In genomic region chr22:19169002-19169946, GRCh38 we compare ENCODE assay signal across 9 cellular contexts. TPM values are rescaled to one million over a fixed set of nuclear protein-coding genes. Genes with fewer than 3 reads are reported as not detected.
DNase-seq lines count a peak whose midpoint lies in the region; ATAC-seq and TF ChIP-seq lines count a peak whose summit lies in the region.
"Had no signal": no experiment of that assay in that cellular context is flagged by ENCODE, and none has a peak within 500 bp of the region (broad histone marks: within the 10 kb centered on the region; RNA-seq: fewer than 3 reads in every experiment).

No MANE protein-coding gene starts in this region.

- H3K18ac ChIP-seq in IMR-90 (ENCODE audit: low read depth, low read length) = no peak overlapping the region

- peaks cover 27% of the 10 kb centered on the region for H3F3A ChIP-seq in neural progenitor cell (ENCODE audit: low read depth)
- peaks cover 13% of the 10 kb centered on the region; the same call in 1 of the 2 replicates for H3F3A ChIP-seq in PC-9 (ENCODE audit: insufficient read depth, low read depth)

- peaks cover 0 to 11% of the 10 kb centered on the region in 2 donors for H3K36me3 Mint-ChIP-seq in CD4-positive, alpha-beta memory T cell
- H3K36me3 Mint-ChIP-seq in neural progenitor cell = peaks cover 4% of the 10 kb centered on the region

- no peak for TF ChIP-seq POLR2A in IMR-90 (IDR thresholded peaks at IDR 0.05; ENCODE audit: low read depth, low read length)

- peaks cover 25 to 30% of the 10 kb centered on the region in 2 donors for H3K27me3 Mint-ChIP-seq in CD4-positive, alpha-beta memory T cell
- H3K27me3 Mint-ChIP-seq in neural progenitor cell (ENCODE audit: insufficient read depth, low read depth) = peaks cover 38% of the 10 kb centered on the region

- no peak for TF ChIP-seq RAD21 in IMR-90 (IDR thresholded peaks at IDR 0.05; ENCODE audit: low read length)

- H3K79me1 ChIP-seq in IMR-90 (ENCODE audit: low read depth in 1 of 2, low read length in 2 of 2) = peaks cover 12 to 38% of the 10 kb centered on the region in 2 experiments

- no peak overlapping the region for H3K9ac ChIP-seq in IMR-90 (ENCODE audit: low read depth, low read length)
- no peak overlapping the region for H3K9ac ChIP-seq in neural progenitor cell

- no peak overlapping the region for H2AK5ac ChIP-seq in IMR-90 (ENCODE audit: low read depth, low read length)

- no peak overlapping the region for H3K27ac ChIP-seq in CD4-positive, alpha-beta memory T cell (ENCODE audit: low read depth, low read length)
- H3K27ac ChIP-seq in IMR-90 (ENCODE audit: insufficient read depth, low read length) (no peak overlapping the region), neural progenitor cell (no peak overlapping the region), PC-9 (no peak overlapping the region)

- no peak overlapping the region for H3K14ac ChIP-seq in IMR-90 (replicated peaks; ENCODE audit: low read depth, low read length)

- no peak overlapping the region for H2BK20ac ChIP-seq in IMR-90 (ENCODE audit: low read depth, low read length)

- H4K5ac ChIP-seq in IMR-90 (ENCODE audit: low read depth, low read length) = no peak overlapping the region; the same call in 1 of the 2 replicates

- H4K20me1 ChIP-seq in IMR-90 (ENCODE audit: insufficient read depth, low read length) (no peaks in the 10 kb centered on the region; the same call in 1 of the 2 replicates), neural progenitor cell (ENCODE audit: low read depth) (peaks cover 59% of the 10 kb centered on the region), PC-9 (ENCODE audit: insufficient read depth) (peaks cover 21% of the 10 kb centered on the region)

- H3K9me3 Mint-ChIP-seq in CD4-positive, alpha-beta memory T cell = peaks cover 0 to 3% (median 0%) of the 10 kb centered on the region in 8 donors
- H3K9me3 Mint-ChIP-seq in neural progenitor cell = peaks cover 2% of the 10 kb centered on the region

- WGBS in IMR-90 (ENCODE audit: extremely low coverage in 2 of 2, insufficient read length in 1 of 2), 2 experiments = 13% methylated on average over 10 of the region's 58 CpGs; no CpG with 5 or more reads in 1 of the 2 experiments

- peaks cover 21% of the 10 kb centered on the region for H3K79me2 ChIP-seq in neural progenitor cell (ENCODE audit: low read depth)
- H3K79me2 ChIP-seq in PC-9 (ENCODE audit: low read depth) = peaks cover 32% of the 10 kb centered on the region

- H3K56ac ChIP-seq in IMR-90 (ENCODE audit: extremely low read depth, insufficient read depth, low read length) = no peak overlapping the region

- no peak overlapping the region for H4K91ac ChIP-seq in IMR-90 (ENCODE audit: insufficient read depth, low read depth, low read length)

- peak overlapping the region in 4 of 7 donors; percentile 24 to 54 (median 48) for H3K27ac Mint-ChIP-seq in CD4-positive, alpha-beta memory T cell
- H3K27ac Mint-ChIP-seq in neural progenitor cell = peak overlapping the region; percentile 57

- H4K8ac ChIP-seq in IMR-90 (ENCODE audit: low read depth in 2 of 2, low read length in 2 of 2) = peak overlapping the region in 1 of 2 experiments; percentile 60; a peak in 1 of 4 replicates

- CTCF ChIA-PET in CD4-positive, alpha-beta memory T cell (lab: Charles Lee; ENCODE audit: partially characterized antibody) = no interaction called here
- CTCF ChIA-PET in IMR-90 (lab: Yijun Ruan, JAX) = no interaction called here
- CTCF ChIA-PET in PC-9 (lab: Charles Lee) = no interaction called here

- H2AK9ac ChIP-seq in IMR-90 (replicated peaks; ENCODE audit: low read depth, low read length, poor library complexity) = peak overlapping the region; percentile 42

- H3K9me3 ChIP-seq in CD4-positive, alpha-beta memory T cell (ENCODE audit: control insufficient read depth in 1 of 2, low read length in 2 of 2) = no peaks in the 10 kb centered on the region
- H3K9me3 ChIP-seq in IMR-90 (ENCODE audit: control insufficient read depth, insufficient read depth, low read length) (no peaks in the 10 kb centered on the region), neural progenitor cell (ENCODE audit: low read depth) (no peaks in the 10 kb centered on the region), PC-9 (ENCODE audit: insufficient read depth, low read depth) (no peaks in the 10 kb centered on the region)

- peak overlapping the region; percentile 39 to 84 (median 72) for H3K4me3 Mint-ChIP-seq in CD4-positive, alpha-beta memory T cell
- H3K4me3 Mint-ChIP-seq in neural progenitor cell = peak overlapping the region; percentile 95

- peaks cover 29% of the 10 kb centered on the region for H3K27me3 ChIP-seq in CD4-positive, alpha-beta memory T cell (ENCODE audit: insufficient read depth, low read length)
- H3K27me3 ChIP-seq in IMR-90 (ENCODE audit: control insufficient read depth, insufficient read depth, low read length) (peaks cover 33% of the 10 kb centered on the region), neural progenitor cell (peaks cover 71% of the 10 kb centered on the region), PC-9 (ENCODE audit: insufficient read depth, low read depth) (peaks cover 23% of the 10 kb centered on the region)

- H2BK15ac ChIP-seq in IMR-90 (ENCODE audit: low read depth, low read length) = no peak overlapping the region

- peaks cover 19 to 50% (median 32%) of the 10 kb centered on the region in 4 donors for H3K4me1 Mint-ChIP-seq in CD4-positive, alpha-beta memory T cell
- peaks cover 24% of the 10 kb centered on the region for H3K4me1 Mint-ChIP-seq in neural progenitor cell

- H3K4me1 ChIP-seq in CD4-positive, alpha-beta memory T cell (ENCODE audit: insufficient read depth, low read length) = peaks cover 40% of the 10 kb centered on the region
- H3K4me1 ChIP-seq in IMR-90 (ENCODE audit: control insufficient read depth, insufficient read depth, low read length) (peaks cover 19% of the 10 kb centered on the region), neural progenitor cell (peaks cover 20% of the 10 kb centered on the region), PC-9 (replicated peaks; ENCODE audit: insufficient read depth) (peaks cover 16% of the 10 kb centered on the region)

- no peaks in the 10 kb centered on the region for H3K9me2 ChIP-seq in PC-9 (ENCODE audit: insufficient read depth)

- peak overlapping the region; percentile 72 for H3K4me2 ChIP-seq in IMR-90 (ENCODE audit: low read depth, low read length)
- peak overlapping the region; percentile 65 for H3K4me2 ChIP-seq in neural progenitor cell
- H3K4me2 ChIP-seq in PC-9 = no peak overlapping the region

- TF ChIP-seq CTCF in IMR-90 (conservative IDR thresholded peaks at IDR 0.05; ENCODE audit: low read depth, low read length) (no peak), neural progenitor cell (IDR thresholded peaks at IDR 0.05) (no peak), PC-9 (conservative IDR thresholded peaks at IDR 0.05) (no peak)

- dilution Hi-C loops in IMR-90 (cut with HindIII; ENCODE audit: low sequenced_read_pairs, unreplicated experiment) = no loop called here

- no peaks in the 10 kb centered on the region for H3K36me3 ChIP-seq in CD4-positive, alpha-beta memory T cell (ENCODE audit: insufficient read depth, low read length)
- H3K36me3 ChIP-seq in IMR-90 (ENCODE audit: control insufficient read depth, insufficient read depth, low read length) (no peaks in the 10 kb centered on the region), neural progenitor cell (no peaks in the 10 kb centered on the region), PC-9 (ENCODE audit: low read depth) (no peaks in the 10 kb centered on the region)

- intact Hi-C loops in CD4-positive, alpha-beta memory T cell (cut with micrococcal nuclease) = no loop called here
- intact Hi-C loops in IMR-90 (cut with micrococcal nuclease) = no loop called here
- intact Hi-C loops in PC-9 (cut with micrococcal nuclease; ENCODE audit: unreplicated experiment) = no loop called here

- ATAC-seq in IMR-90 (ENCODE audit: low read depth) (no peak), GM19023 (IDR thresholded peaks at IDR 0.05; ENCODE audit: unreplicated experiment) (no peak), GM18511 (IDR thresholded peaks at IDR 0.05; ENCODE audit: unreplicated experiment) (no peak)

- H3K9me1 ChIP-seq in IMR-90 (ENCODE audit: insufficient read depth, low read length) = peaks cover 16% of the 10 kb centered on the region

- POLR2A ChIA-PET in CD4-positive, alpha-beta memory T cell (lab: Charles Lee; ENCODE audit: partially characterized antibody) = interaction anchor here (1.6 kb wide), 1 partner anchor 10 kb away, joined by 5 read pairs; the partner anchor contains the start of gene SLC25A1
- POLR2A ChIA-PET in IMR-90 (lab: Charles Lee; ENCODE audit: unreplicated experiment) (no interaction called here), PC-9 (lab: Charles Lee; ENCODE audit: unreplicated experiment) (no interaction called here)

- H2AFZ ChIP-seq in IMR-90 (replicated peaks; ENCODE audit: low read length, poor library complexity) (peak overlapping the region; percentile 82), neural progenitor cell (replicated peaks) (no peak overlapping the region), PC-9 (no peak overlapping the region)

- no peak overlapping the region for H3K4ac ChIP-seq in IMR-90 (ENCODE audit: low read depth, low read length)

- no peak overlapping the region for H2BK120ac ChIP-seq in IMR-90 (ENCODE audit: low read depth, low read length)

- no peak overlapping the region for H3K23ac ChIP-seq in IMR-90 (ENCODE audit: low read depth, low read length)

- in situ Hi-C loops in IMR-90 (cut with MboI; ENCODE audit: low sequenced_read_pairs) = no loop called here

- H2BK5ac ChIP-seq in IMR-90 (ENCODE audit: low read depth, low read length, poor library complexity, severe bottlenecking) = no peak overlapping the region

- BruUV-seq in IMR-90 (replicated peaks; lab: Mats Ljungman, UMichigan) (no TSS peak), PC-9 (replicated peaks; lab: Mats Ljungman, UMichigan) (no TSS peak)

- DNase-seq in CD4-positive, alpha-beta memory T cell = no peak
- DNase-seq in IMR-90 = no peak
- DNase-seq in ecto neural progenitor cell (ENCODE audit: low spot score) = peak; percentile 86
- peak; percentile 94 for DNase-seq in neural progenitor cell (ENCODE audit: low spot score)
- DNase-seq in OCI-M2 (lab: John Stamatoyannopoulos, UW; ENCODE audit: unreplicated experiment) = no peak
- DNase-seq in PC-9 = no peak
- DNase-seq: NCI-H1417 treated with DMSO at 0.1 percent for 48 hours had no signal

- H3K4me3 ChIP-seq in CD4-positive, alpha-beta memory T cell (ENCODE audit: low read length in 2 of 2) = peak overlapping the region in 1 of 2 donors; percentile 14
- H3K4me3 ChIP-seq in IMR-90 (ENCODE audit: insufficient read depth, low read depth, low read length) (peak overlapping the region; percentile 40), neural progenitor cell (peak overlapping the region; percentile 12), PC-9 (no peak overlapping the region)

RNA-seq across cellular contexts. Expression of gene SLC25A1, which starts 9.3 kb away (rescaled TPM):
- 10 to 100 TPM; 39.0 to 40.7 TPM for total RNA-seq in CD4-positive, alpha-beta memory T cell
- 10 to 100 TPM; 35.5 to 64.9 TPM for polyA plus RNA-seq in CD4-positive, alpha-beta memory T cell
- total RNA-seq in IMR-90 (2012; rRNA removed) (41.0 and 46.1 TPM in 2 replicates), neural progenitor cell (ENCODE audit: low replicate concordance) (28.6 and 97.0 TPM in 2 replicates), PC-9 (2021) (79.1 and 79.9 TPM in 2 replicates)
- 56.5 and 58.5 TPM in 2 replicates for polyA plus RNA-seq in IMR-90 (2012; rRNA removed)
- polyA plus RNA-seq in IMR-90 (2012; cell fraction: cytosol; rRNA removed) = 55.4 and 87.6 TPM in 2 replicates
- 39.2 and 103 TPM in 2 replicates for polyA plus RNA-seq in IMR-90 (2012; cell fraction: nucleus; rRNA removed; ENCODE audit: low replicate concordance)

RNA-seq across cellular contexts. Expression of gene GSC2, which starts 19.2 kb away (rescaled TPM):
- total RNA-seq in CD4-positive, alpha-beta memory T cell = not detected
- polyA plus RNA-seq in CD4-positive, alpha-beta memory T cell = not detected
- total RNA-seq in IMR-90 (2012; rRNA removed) (not detected in 2 replicates), neural progenitor cell (ENCODE audit: low replicate concordance) (not detected in 2 replicates), PC-9 (2021) (not detected in 2 replicates)
- polyA plus RNA-seq in IMR-90 (2012; rRNA removed) = not detected in 2 replicates
- not detected in 2 replicates for polyA plus RNA-seq in IMR-90 (2012; cell fraction: cytosol; rRNA removed)
- polyA plus RNA-seq in IMR-90 (2012; cell fraction: nucleus; rRNA removed; ENCODE audit: low replicate concordance) = not detected in 2 replicates

RNA-seq across cellular contexts. Expression of gene ESS2, which starts 24.8 kb away (rescaled TPM):
- 10 to 100 TPM; 16.9 to 17.1 TPM for total RNA-seq in CD4-positive, alpha-beta memory T cell
- polyA plus RNA-seq in CD4-positive, alpha-beta memory T cell = 10 to 100 TPM in 1 of 2 donors, 1 to 10 TPM in 1; 5.5 to 14.2 TPM
- total RNA-seq in IMR-90 (2012; rRNA removed) = 13.4 and 16.7 TPM in 2 replicates
- polyA plus RNA-seq in IMR-90 (2012; rRNA removed) = 17.3 and 18.3 TPM in 2 replicates
- 19.4 and 22.2 TPM in 2 replicates for polyA plus RNA-seq in IMR-90 (2012; cell fraction: cytosol; rRNA removed)
- 22.1 and 33.4 TPM in 2 replicates for polyA plus RNA-seq in IMR-90 (2012; cell fraction: nucleus; rRNA removed; ENCODE audit: low replicate concordance)
- total RNA-seq in neural progenitor cell (ENCODE audit: low replicate concordance) = 7.2 and 12.5 TPM in 2 replicates
- 10.3 and 14.6 TPM in 2 replicates for total RNA-seq in PC-9 (2021)

RNA-seq across cellular contexts. Expression of gene TSSK2, which starts 38.2 kb away (rescaled TPM):
- not detected for total RNA-seq in CD4-positive, alpha-beta memory T cell
- not detected for polyA plus RNA-seq in CD4-positive, alpha-beta memory T cell
- total RNA-seq in IMR-90 (2012; rRNA removed) = not detected in 2 replicates
- not detected in 2 replicates for polyA plus RNA-seq in IMR-90 (2012; rRNA removed)
- not detected in 2 replicates for polyA plus RNA-seq in IMR-90 (2012; cell fraction: cytosol; rRNA removed)
- not detected in 2 replicates for polyA plus RNA-seq in IMR-90 (2012; cell fraction: nucleus; rRNA removed; ENCODE audit: low replicate concordance)
- total RNA-seq in neural progenitor cell (ENCODE audit: low replicate concordance) = not detected in 2 replicates
- not detected in 2 replicates for total RNA-seq in PC-9 (2021)

RNA-seq across cellular contexts. Expression of gene DGCR2, which starts 47.1 kb away (rescaled TPM):
- total RNA-seq in CD4-positive, alpha-beta memory T cell = 10 to 100 TPM; 61.3 to 66.7 TPM
- 10 to 100 TPM; 33.1 to 52.0 TPM for polyA plus RNA-seq in CD4-positive, alpha-beta memory T cell
- total RNA-seq in IMR-90 (2012; rRNA removed) = 17.2 and 18.6 TPM in 2 replicates
- 33.5 and 35.4 TPM in 2 replicates for polyA plus RNA-seq in IMR-90 (2012; rRNA removed)
- polyA plus RNA-seq in IMR-90 (2012; cell fraction: cytosol; rRNA removed) = 29.9 and 40.0 TPM in 2 replicates
- 21.0 and 41.5 TPM in 2 replicates for polyA plus RNA-seq in IMR-90 (2012; cell fraction: nucleus; rRNA removed; ENCODE audit: low replicate concordance)
- total RNA-seq in neural progenitor cell (ENCODE audit: low replicate concordance) = 20.6 and 50.9 TPM in 2 replicates
- total RNA-seq in PC-9 (2021) = 35.1 and 37.6 TPM in 2 replicates

Comparison
In these comparisons a context has a peak if more than half of its experiments do, and no peak if none do; other contexts are left out.
1. DNase-seq: peak in ecto neural progenitor cell (single experiment) and neural progenitor cell (single experiment); none in CD4-positive, alpha-beta memory T cell (0 of 5), IMR-90 (single experiment), OCI-M2 (single experiment) and PC-9 (0 of 2).